Comparison of ENCODE assay signal across 30 cellular contexts in genomic region chr9:77598961-77599360, GRCh38. TPM values are rescaled to one million over a fixed set of nuclear protein-coding genes. Genes with fewer than 3 reads are reported as not detected.
A peak's percentile ranks its signal among the peaks of the same experiment; 100 is the strongest.
DNase-seq lines count a peak whose midpoint lies in the region; ATAC-seq and TF ChIP-seq lines count a peak whose summit lies in the region.
"Had no signal": no experiment of that assay in that cellular context is flagged by ENCODE, and none has a peak within 500 bp of the region (broad histone marks: within the 10 kb centered on the region; RNA-seq: fewer than 3 reads in every experiment).

No MANE protein-coding gene starts in this region.

- TF ChIP-seq POLR2A in sigmoid colon (IDR thresholded peaks at IDR 0.05): no peak

- no peaks in the 10 kb centered on the region for H3K79me2 ChIP-seq in MM.1S (ENCODE audit: low read length)
- H3K79me2 ChIP-seq: hepatocyte had no signal

- no peaks in the 10 kb centered on the region for H3K36me3 Mint-ChIP-seq in activated naive CD4-positive, alpha-beta T cell treated with anti-CD3 and anti-CD28 coated beads, Interleukin-2, amount 10 ng/mL, durations not matched to agents 7 days and 5 days
- H3K36me3 Mint-ChIP-seq: activated naive CD4-positive, alpha-beta T cell treated with anti-CD3 and anti-CD28 coated beads, Interleukin-2, amount 50 U/mL, for 24 hours; neural progenitor cell had no signal

- DNase-seq in heart right ventricle (no peak), Right ventricle myocardium inferior (ENCODE audit: missing footprints) (no peak), left ventricle myocardium superior (no peak), sigmoid colon (no peak), HT-29 (ENCODE audit: low spot score) (no peak), MM.1S (no peak)
- DNase-seq in activated naive CD4-positive, alpha-beta T cell treated with anti-CD3 and anti-CD28 coated beads, Interleukin-2, amount 10 ng/mL, durations not matched to agents 7 days and 5 days: no peak
- DNase-seq: activated CD4-positive, alpha-beta T cell treated with anti-CD3 and anti-CD28 coated beads for 4 hours; activated CD8-positive, alpha-beta memory T cell treated with anti-CD3 and anti-CD28 coated beads for 24 hours; activated T-cell treated with anti-CD3 and anti-CD28 coated beads for 4 hours; AML-193; CD4-positive, alpha-beta T cell; NCI-H1048; NCI-H446 treated with DMSO at 0.1 percent for 48 hours; Peyer's patch; posterior cingulate gyrus; SIG-M5; stimulated activated CD4-positive, alpha-beta T cell treated with anti-CD3 and anti-CD28 coated beads, Interleukin-4, amount 100 ng/mL, for 24 hours; SW 1271; trophoblast cell had no signal

- H3K9me3 ChIP-seq in heart right ventricle (no peaks in the 10 kb centered on the region), sigmoid colon (no peaks in the 10 kb centered on the region), MM.1S (replicated peaks; ENCODE audit: insufficient read depth, low read length) (no peaks in the 10 kb centered on the region)
- H3K9me3 ChIP-seq: breast epithelium, Peyer's patch had no signal

- intact Hi-C loops in heart right ventricle (cut with DNase I) (loop anchor here in 6 of 10 donors (5.0 to 10.0 kb wide), 6 partner anchors 46 to 142 kb away; partner anchors contain the start of gene GNA14 (in 5 of the 6)), Right ventricle myocardium inferior (cut with DNase I) (loop anchor here (5.0 kb wide), 3 partner anchors 48 to 142 kb away; partner anchors contain the start of gene GNA14), left ventricle myocardium superior (cut with micrococcal nuclease) (loop anchor here (10.0 kb wide), 1 partner anchor 74 kb away; no protein-coding TSS in a partner anchor), sigmoid colon (cut with DNase I) (no loop called here)

- no peaks in the 10 kb centered on the region for H4K20me1 ChIP-seq in MM.1S (ENCODE audit: insufficient read depth, low read length)

- peaks cover 4% of the 10 kb centered on the region for H3K27me3 Mint-ChIP-seq in activated naive CD4-positive, alpha-beta T cell treated with anti-CD3 and anti-CD28 coated beads, Interleukin-2, amount 10 ng/mL, durations not matched to agents 7 days and 5 days
- H3K27me3 Mint-ChIP-seq: activated naive CD4-positive, alpha-beta T cell treated with anti-CD3 and anti-CD28 coated beads, Interleukin-2, amount 50 U/mL, for 24 hours; CD4-positive, alpha-beta T cell had no signal

- no peak for TF ChIP-seq EP300 in sigmoid colon (IDR thresholded peaks at IDR 0.05)

- H3K4me3 ChIP-seq in heart right ventricle (no peak overlapping the region), sigmoid colon (no peak overlapping the region), MM.1S (ENCODE audit: low read length) (no peak overlapping the region)
- H3K4me3 ChIP-seq: breast epithelium, hepatocyte, neural progenitor cell, Peyer's patch had no signal

- H3K9me3 Mint-ChIP-seq in activated naive CD4-positive, alpha-beta T cell treated with anti-CD3 and anti-CD28 coated beads, Interleukin-2, amount 10 ng/mL, durations not matched to agents 7 days and 5 days: no peaks in the 10 kb centered on the region
- H3K9me3 Mint-ChIP-seq: activated naive CD4-positive, alpha-beta T cell treated with anti-CD3 and anti-CD28 coated beads, Interleukin-2, amount 50 U/mL, for 24 hours; activated T-helper 2 cell treated with anti-CD3 and anti-CD28 coated beads, Interferon-gamma antibody, Interleukin-2, Interleukin-4, amounts not matched to agents 10 μg/mL and 5 μg/mL and 100 μg/mL, durations not matched to agents 14 hours and 24 hours and 36 hours; CD4-positive, alpha-beta T cell; neural progenitor cell had no signal

- peaks cover 9% of the 10 kb centered on the region for H3K4me1 Mint-ChIP-seq in activated naive CD4-positive, alpha-beta T cell treated with anti-CD3 and anti-CD28 coated beads, Interleukin-2, amount 10 ng/mL, durations not matched to agents 7 days and 5 days

- CTCF ChIA-PET in activated naive CD4-positive, alpha-beta T cell treated with anti-CD3 and anti-CD28 coated beads, Interleukin-2, amount 10 ng/mL, durations not matched to agents 7 days and 5 days (lab: Charles Lee): interaction anchor here (1.0 kb wide), 1 partner anchor 153 kb away, joined by 3 read pairs; no protein-coding TSS in a partner anchor

- H3K27ac ChIP-seq in heart right ventricle (peak overlapping the region in 8 of 10 donors; percentile 15 to 71 (median 52)), sigmoid colon (peak overlapping the region; percentile 19 to 58 (median 46)), MM.1S (ENCODE audit: low read length) (no peak overlapping the region)
- H3K27ac ChIP-seq: foreskin keratinocyte, neural progenitor cell, VCaP had no signal

- H3K9ac ChIP-seq in MM.1S (ENCODE audit: low read length): no peak overlapping the region
- H3K9ac ChIP-seq: neural progenitor cell had no signal

- H3K4me3 Mint-ChIP-seq in activated naive CD4-positive, alpha-beta T cell treated with anti-CD3 and anti-CD28 coated beads, Interleukin-2, amount 10 ng/mL, durations not matched to agents 7 days and 5 days: no peak overlapping the region
- H3K4me3 Mint-ChIP-seq: activated naive CD4-positive, alpha-beta T cell treated with anti-CD3 and anti-CD28 coated beads, Interleukin-2, amount 50 U/mL, for 24 hours; CD4-positive, alpha-beta T cell; neural progenitor cell had no signal

- H3F3A ChIP-seq in MM.1S (ENCODE audit: insufficient read depth, low read length): no peaks in the 10 kb centered on the region

- H2AFZ ChIP-seq in MM.1S (ENCODE audit: low read length): no peak overlapping the region
- H2AFZ ChIP-seq: hepatocyte, neural progenitor cell had no signal

- H3K36me3 ChIP-seq in heart right ventricle (no peaks in the 10 kb centered on the region), sigmoid colon (no peaks in the 10 kb centered on the region), MM.1S (replicated peaks; ENCODE audit: insufficient read depth, low read length) (no peaks in the 10 kb centered on the region)
- H3K36me3 ChIP-seq: breast epithelium, neural progenitor cell, Peyer's patch had no signal

- H3K27me3 ChIP-seq in heart right ventricle: no peaks in the 10 kb centered on the region
- no peaks in the 10 kb centered on the region for H3K27me3 ChIP-seq in sigmoid colon
- no peaks in the 10 kb centered on the region for H3K27me3 ChIP-seq in MM.1S (replicated peaks; ENCODE audit: insufficient read depth, low read length)
- H3K27me3 ChIP-seq: breast epithelium, foreskin keratinocyte, hepatocyte, neural progenitor cell, Peyer's patch had no signal

- no peak overlapping the region for H3K27ac Mint-ChIP-seq in activated naive CD4-positive, alpha-beta T cell treated with anti-CD3 and anti-CD28 coated beads, Interleukin-2, amount 10 ng/mL, durations not matched to agents 7 days and 5 days
- H3K27ac Mint-ChIP-seq: activated naive CD4-positive, alpha-beta T cell treated with anti-CD3 and anti-CD28 coated beads, Interleukin-2, amount 50 U/mL, for 24 hours; activated T-helper 2 cell treated with anti-CD3 and anti-CD28 coated beads, Interferon-gamma antibody, Interleukin-2, Interleukin-4, amounts not matched to agents 10 μg/mL and 5 μg/mL and 100 μg/mL, durations not matched to agents 14 hours and 24 hours and 36 hours; CD4-positive, alpha-beta T cell; neural progenitor cell had no signal

- H3K4me1 ChIP-seq in heart right ventricle (peaks cover 3 to 58% (median 45%) of the 10 kb centered on the region in 9 donors), sigmoid colon (peaks cover 0 to 78% (median 73%) of the 10 kb centered on the region in 4 donors), MM.1S (ENCODE audit: low read length) (no peaks in the 10 kb centered on the region)
- H3K4me1 ChIP-seq: breast epithelium, foreskin keratinocyte, neural progenitor cell, Peyer's patch had no signal

- H3K4me2 ChIP-seq in MM.1S (ENCODE audit: low read depth, low read length): no peak overlapping the region
- H3K4me2 ChIP-seq: hepatocyte, neural progenitor cell had no signal

- WGBS in heart right ventricle, 2 donors: 48 to 49% methylated on average over 3 of the region's 3 CpGs
- 66 to 84% methylated on average over 3 of the region's 3 CpGs for WGBS in sigmoid colon, 2 donors

- TF ChIP-seq CTCF in heart right ventricle (IDR thresholded peaks at IDR 0.05): no peak
- no peak for TF ChIP-seq CTCF in sigmoid colon (IDR thresholded peaks at IDR 0.05)
- TF ChIP-seq CTCF in MM.1S (IDR thresholded peaks at IDR 0.05; ENCODE audit: low read length): no peak

- H3K9me2 ChIP-seq in MM.1S (replicated peaks; ENCODE audit: insufficient read depth, low read length): no peaks in the 10 kb centered on the region

- ATAC-seq in heart right ventricle (peak in 2 of 8 donors; percentile 18 to 21), Right ventricle myocardium inferior (no peak), left ventricle myocardium superior (peak; percentile 39), GM21786 (IDR thresholded peaks at IDR 0.05; ENCODE audit: unreplicated experiment) (no peak)
- ATAC-seq: foreskin keratinocyte, sciatic nerve had no signal

RNA-seq across cellular contexts. Expression of gene GNA14, which starts 49.2 kb away (rescaled TPM):
- total RNA-seq in heart right ventricle (1 to 10 TPM in 9 of 10 donors, under 1 TPM in 1; 0.93 to 4.8 (median 1.8) TPM), Right ventricle myocardium inferior (2.6 TPM), left ventricle myocardium superior (1.7 TPM), sigmoid colon (10 to 100 TPM in 2 of 4 donors, 1 to 10 TPM in 2; 5.0 to 29.2 (median 10.0) TPM)
- polyA plus RNA-seq in heart right ventricle (1 to 10 TPM in 1 of 2 donors, under 1 TPM in 1; 0.75 to 1.6 TPM), sigmoid colon (1 to 10 TPM; 6.5 to 9.0 (median 7.8) TPM)
- 3.2 and 3.4 TPM in 2 replicates for total RNA-seq in HT-29 (2014; rRNA removed; shearing (Covaris generic))
- total RNA-seq: CD4-positive, alpha-beta T cell; foreskin keratinocyte; HT1080 had no signal
- polyA plus RNA-seq: foreskin keratinocyte had no signal
